In genomic region chr1:58815069-58815679, GRCh38 we compare ENCODE assay signal across 8 cellular contexts. TPM values are rescaled to one million over a fixed set of nuclear protein-coding genes. Genes with fewer than 3 reads are reported as not detected.
DNase-seq lines count a peak whose midpoint lies in the region.

No MANE protein-coding gene starts in this region.

- H3K27me3 ChIP-seq in H7 (ENCODE audit: control insufficient read depth, insufficient read depth, low read length) (peaks cover 5% of the 10 kb centered on the region), endocrine pancreas (ENCODE audit: control insufficient read depth, insufficient read depth, low read length) (no peaks in the 10 kb centered on the region)

- peak overlapping the region; percentile 47 for H3K9ac ChIP-seq in endocrine pancreas (ENCODE audit: control insufficient read depth, insufficient read depth, low read length)

- CTCF ChIA-PET in activated CD4-positive, alpha-beta memory T cell treated with anti-CD3 and anti-CD28 coated beads for 36 hours (lab: Charles Lee) = no interaction called here

- peak overlapping the region; percentile 48 for H3K4me3 ChIP-seq in H7 (ENCODE audit: insufficient read depth, low read depth, low read length)
- H3K4me3 ChIP-seq in endocrine pancreas (ENCODE audit: control insufficient read depth, insufficient read depth, low read length) = peak overlapping the region; percentile 84

- no peaks in the 10 kb centered on the region for H3K4me1 ChIP-seq in endocrine pancreas (ENCODE audit: control insufficient read depth, insufficient read depth, low read length)

- DNase-seq in GM04504 (ENCODE audit: low read depth) (peak; percentile 55), H7 (peak; percentile 80), LoVo (ENCODE audit: low spot score) (peak; percentile 87), mesenteric fat pad (ENCODE audit: low spot score) (peak; percentile 95), COR-L47 (lab: John Stamatoyannopoulos, UW) (no peak)
- peak; percentile 80 for DNase-seq in activated CD4-positive, alpha-beta memory T cell treated with anti-CD3 and anti-CD28 coated beads for 36 hours
- peak; percentile 21 for DNase-seq in stimulated activated CD8-positive, alpha-beta memory T cell treated with anti-CD3 and anti-CD28 coated beads, Interleukin-7, amount 100 ng/mL, for 24 hours (ENCODE audit: low read depth)

- H3K9me3 Mint-ChIP-seq in activated CD4-positive, alpha-beta memory T cell treated with anti-CD3 and anti-CD28 coated beads for 36 hours = no peaks in the 10 kb centered on the region

- H3K27ac Mint-ChIP-seq in activated CD4-positive, alpha-beta memory T cell treated with anti-CD3 and anti-CD28 coated beads for 36 hours = peak overlapping the region; percentile 85

- no peaks in the 10 kb centered on the region for H3K36me3 Mint-ChIP-seq in activated CD4-positive, alpha-beta memory T cell treated with anti-CD3 and anti-CD28 coated beads for 36 hours

- H3K36me3 ChIP-seq in H7 (replicated peaks; ENCODE audit: control insufficient read depth, insufficient read depth, low read length) = no peaks in the 10 kb centered on the region
- H3K36me3 ChIP-seq in endocrine pancreas (ENCODE audit: control insufficient read depth, insufficient read depth, low read length) = no peaks in the 10 kb centered on the region

- H3K4me1 Mint-ChIP-seq in activated CD4-positive, alpha-beta memory T cell treated with anti-CD3 and anti-CD28 coated beads for 36 hours (ENCODE audit: low read depth) = peaks cover 41% of the 10 kb centered on the region

- POLR2A ChIA-PET in activated CD4-positive, alpha-beta memory T cell treated with anti-CD3 and anti-CD28 coated beads for 36 hours (lab: Charles Lee) = no interaction called here

- no peaks in the 10 kb centered on the region for H3K9me3 ChIP-seq in endocrine pancreas (ENCODE audit: control insufficient read depth, low read length)

- H3K27me3 Mint-ChIP-seq in activated CD4-positive, alpha-beta memory T cell treated with anti-CD3 and anti-CD28 coated beads for 36 hours = no peaks in the 10 kb centered on the region

- peak overlapping the region; percentile 81 for H3K4me3 Mint-ChIP-seq in activated CD4-positive, alpha-beta memory T cell treated with anti-CD3 and anti-CD28 coated beads for 36 hours

- intact Hi-C loops in activated CD4-positive, alpha-beta memory T cell treated with anti-CD3 and anti-CD28 coated beads for 36 hours (cut with micrococcal nuclease) = no loop called here

RNA-seq across cellular contexts. Expression of gene JUN, which starts 31.3 kb away (rescaled TPM):
- total RNA-seq in H7 (2014; rRNA removed; shearing (Covaris generic)) = 37.1 and 64.0 TPM in 2 replicates
- total RNA-seq in activated CD4-positive, alpha-beta memory T cell treated with anti-CD3 and anti-CD28 coated beads for 36 hours = 10 to 100 TPM; 12.5 to 13.2 TPM
- 298 TPM for total RNA-seq in mesenteric fat pad
